17 cellular contexts compared by ENCODE assay signal in the genomic region with DNA sequence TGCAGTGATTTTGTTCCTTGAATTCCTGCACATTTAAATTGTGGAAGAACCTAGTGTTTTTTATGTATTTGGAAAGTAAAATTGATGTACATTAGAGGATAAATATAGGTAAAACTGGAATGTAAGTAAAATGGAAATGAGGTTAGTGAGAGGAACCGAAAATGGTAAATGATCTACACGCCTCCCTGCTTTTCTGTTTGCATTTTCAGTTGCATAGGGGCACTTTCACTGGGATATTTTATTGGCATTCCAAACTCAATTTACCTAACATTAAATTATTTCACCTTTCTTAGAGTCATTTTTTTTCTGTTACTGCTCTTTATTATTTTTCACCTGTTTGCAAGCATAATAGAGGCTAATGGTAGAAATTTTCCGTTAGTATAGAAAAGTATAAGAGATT. TPM values are rescaled to one million over a fixed set of nuclear protein-coding genes. Genes with fewer than 3 reads are reported as not detected.
DNase-seq lines count a peak whose midpoint lies in the region; ATAC-seq, FAIRE-seq and TF ChIP-seq lines count a peak whose summit lies in the region.
"Had no signal": no experiment of that assay in that cellular context is flagged by ENCODE, and none has a peak within 500 bp of the region (broad histone marks: within the 10 kb centered on the region; RNA-seq: fewer than 3 reads in every experiment).

No MANE protein-coding gene starts in this region.

- H3K9me3 ChIP-seq in CD4-positive, CD25-positive, alpha-beta regulatory T cell (ENCODE audit: control insufficient read depth in 2 of 2, low read length in 2 of 2): no peaks in the 10 kb centered on the region
- H3K9me3 ChIP-seq: lower lobe of right lung, Peyer's patch had no signal

- peak; percentile 77 for FAIRE-seq in GM18507 (lab: Jason Lieb, UNC)
- FAIRE-seq: urothelium cell line had no signal

- H3K4me1 Mint-ChIP-seq in CD4-positive, CD25-positive, alpha-beta regulatory T cell: peaks cover 34 to 85% (median 67%) of the 10 kb centered on the region in 4 donors
- peaks cover 61% of the 10 kb centered on the region for H3K4me1 Mint-ChIP-seq in brain

- H3K27me3 ChIP-seq in CD4-positive, CD25-positive, alpha-beta regulatory T cell (ENCODE audit: control insufficient read depth, insufficient read depth, low read length): no peaks in the 10 kb centered on the region
- H3K27me3 ChIP-seq: Peyer's patch had no signal

- no peak for DNase-seq in CD4-positive, CD25-positive, alpha-beta regulatory T cell
- DNase-seq in GM18507 (ENCODE audit: extremely low spot score, insufficient read length, low read depth) (no peak), NCI-H526 (lab: John Stamatoyannopoulos, UW) (no peak), substantia nigra (lab: John Stamatoyannopoulos, UW) (no peak), activated gamma-delta T cell treated with Interleukin-2 at 50 U/mL for 16 hours (no peak)
- DNase-seq in activated naive CD4-positive, alpha-beta T cell treated with anti-CD3 and anti-CD28 coated beads, Interleukin-2, amount 50 U/mL, for 72 hours (ENCODE audit: low spot score in 2 of 2): no peak
- DNase-seq: H9; KBM-7; lower lobe of right lung; NCI-H1105; Peyer's patch; posterior cingulate gyrus; stimulated activated CD4-positive, alpha-beta T cell treated with anti-CD3 and anti-CD28 coated beads, Interleukin-2, amount 100 ng/mL, for 48 hours had no signal

- no peaks in the 10 kb centered on the region for H3K27me3 Mint-ChIP-seq in CD4-positive, CD25-positive, alpha-beta regulatory T cell
- no peaks in the 10 kb centered on the region for H3K27me3 Mint-ChIP-seq in brain

- H3K4me3 Mint-ChIP-seq in CD4-positive, CD25-positive, alpha-beta regulatory T cell: peak overlapping the region; percentile 35 to 71 (median 46)
- peak overlapping the region in 3 of 5 experiments; percentile 13 to 39 (median 35) for H3K4me3 Mint-ChIP-seq in brain
- H3K4me3 Mint-ChIP-seq: H9 had no signal

- H3K27ac Mint-ChIP-seq in CD4-positive, CD25-positive, alpha-beta regulatory T cell: no peak overlapping the region
- H3K27ac Mint-ChIP-seq in brain: peak overlapping the region in 1 of 5 experiments; percentile 12
- no peak overlapping the region for H3K27ac Mint-ChIP-seq in activated naive CD4-positive, alpha-beta T cell treated with anti-CD3 and anti-CD28 coated beads, Interleukin-2, amount 50 U/mL, for 72 hours

- H3K36me3 ChIP-seq in CD4-positive, CD25-positive, alpha-beta regulatory T cell (ENCODE audit: control insufficient read depth, insufficient read depth, low read length): peaks cover 5% of the 10 kb centered on the region
- H3K36me3 ChIP-seq: Peyer's patch had no signal

- no peak for TF ChIP-seq CTCF in brain (conservative IDR thresholded peaks at IDR 0.05)

- H3K4me1 ChIP-seq in CD4-positive, CD25-positive, alpha-beta regulatory T cell (ENCODE audit: control insufficient read depth, insufficient read depth, low read length, poor library complexity, severe bottlenecking): peaks cover 32% of the 10 kb centered on the region

- H3K27ac ChIP-seq in CD4-positive, CD25-positive, alpha-beta regulatory T cell (ENCODE audit: insufficient read depth, low read length, poor library complexity, severe bottlenecking): peak overlapping the region; percentile 3
- no peak overlapping the region for H3K27ac ChIP-seq in substantia nigra (ENCODE audit: low read depth, low read length, poor library complexity, severe bottlenecking)
- H3K27ac ChIP-seq: lower lobe of right lung, Peyer's patch had no signal

- H3K9me3 Mint-ChIP-seq in CD4-positive, CD25-positive, alpha-beta regulatory T cell: peaks cover 0 to 2% (median 0%) of the 10 kb centered on the region in 7 donors
- peaks cover 10 to 21% (median 15%) of the 10 kb centered on the region in 5 experiments for H3K9me3 Mint-ChIP-seq in brain
- H3K9me3 Mint-ChIP-seq in activated naive CD4-positive, alpha-beta T cell treated with anti-CD3 and anti-CD28 coated beads, Interleukin-2, amount 50 U/mL, for 72 hours: peaks cover 3 to 5% of the 10 kb centered on the region in 2 donors

- peak overlapping the region; percentile 26 for H3K4me3 ChIP-seq in CD4-positive, CD25-positive, alpha-beta regulatory T cell (ENCODE audit: low read depth, low read length)
- H3K4me3 ChIP-seq: lower lobe of right lung, Peyer's patch had no signal

- H3K36me3 Mint-ChIP-seq in CD4-positive, CD25-positive, alpha-beta regulatory T cell: peaks cover 28% of the 10 kb centered on the region
- H3K36me3 Mint-ChIP-seq in brain: peaks cover 80% of the 10 kb centered on the region
- peaks cover 5 to 26% of the 10 kb centered on the region in 2 donors for H3K36me3 Mint-ChIP-seq in activated naive CD4-positive, alpha-beta T cell treated with anti-CD3 and anti-CD28 coated beads, Interleukin-2, amount 50 U/mL, for 72 hours

- no peak for ATAC-seq in CD4-positive, CD25-positive, alpha-beta regulatory T cell (ENCODE audit: low read depth in 2 of 2)
- ATAC-seq in HG03432 (IDR thresholded peaks at IDR 0.05; ENCODE audit: unreplicated experiment): peak; percentile 72
- ATAC-seq in activated naive CD4-positive, alpha-beta T cell treated with anti-CD3 and anti-CD28 coated beads, Interleukin-2, amount 50 U/mL, for 72 hours: no peak
- ATAC-seq: activated CD4-positive, CD25-positive, alpha-beta regulatory T cell treated with anti-CD3 and anti-CD28 coated beads, Interleukin-2, amount 50 U/mL, for 24 hours; lower lobe of right lung had no signal

RNA-seq across cellular contexts. Expression of gene CDK13, which starts 8.0 kb away (rescaled TPM):
- total RNA-seq in CD4-positive, CD25-positive, alpha-beta regulatory T cell: 124 TPM
- 10 to 100 TPM; 23.7 to 34.0 (median 33.7) TPM for polyA plus RNA-seq in CD4-positive, CD25-positive, alpha-beta regulatory T cell
- polyA plus RNA-seq in brain (ENCODE audit: insufficient read depth, low read depth, low replicate concordance): 21.0 TPM
- total RNA-seq in activated naive CD4-positive, alpha-beta T cell treated with anti-CD3 and anti-CD28 coated beads, Interleukin-2, amount 50 U/mL, for 72 hours: 10 to 100 TPM; 37.6 to 41.3 TPM
